In genomic region chr11:62787005-62787759, GRCh38 we compare ENCODE assay signal across 1 cellular context.
TF ChIP-seq lines count a peak whose summit lies in the region.

Gene TMEM179B, plus strand, starts transcription at chr11:62787402. Its CDS starts 30 bp downstream, at chr11:62787432.

TF ChIP-seq in A549, 52 proteins besides CTCF, POLR2A, EP300 and RAD21 (continued from another document):
- TF ChIP-seq REST (IDR thresholded peaks at IDR 0.05) (no peak; the same call in 1 of the 2 replicates), HDAC2 (IDR thresholded peaks at IDR 0.05) (no peak), NPAS2 (CRISPR knock-in tag; IDR thresholded peaks at IDR 0.05; ENCODE audit: borderline replicate concordance) (no peak), NFE2L2 (conservative IDR thresholded peaks at IDR 0.05; ENCODE audit: low read length) (no peak), CBX2 (IDR thresholded peaks at IDR 0.05; ENCODE audit: borderline replicate concordance, low read depth) (no peak), EHF (CRISPR knock-in tag; IDR thresholded peaks at IDR 0.05) (no peak), HOXB13 (CRISPR knock-in tag; IDR thresholded peaks at IDR 0.05; ENCODE audit: low read depth) (no peak), HOXB5 (CRISPR knock-in tag; IDR thresholded peaks at IDR 0.05) (no peak), E2F6 (IDR thresholded peaks at IDR 0.05; ENCODE audit: borderline replicate concordance, low read depth) (peak; percentile 48; the same call in 1 of the 2 replicates), CBX8 (IDR thresholded peaks at IDR 0.05) (no peak), ZC3H11A (IDR thresholded peaks at IDR 0.05) (no peak), EHMT2 (IDR thresholded peaks at IDR 0.05; ENCODE audit: low read depth) (no peak), MAZ (IDR thresholded peaks at IDR 0.05; ENCODE audit: borderline replicate concordance, low read depth, low read length) (no peak), ZSCAN20 (CRISPR knock-in tag; IDR thresholded peaks at IDR 0.05) (no peak), HOXA7 (CRISPR knock-in tag; IDR thresholded peaks at IDR 0.05) (no peak), TFCP2L1 (CRISPR knock-in tag; IDR thresholded peaks at IDR 0.05) (no peak), PBX3 (IDR thresholded peaks at IDR 0.05) (peak; percentile 79), ZNF302 (CRISPR knock-in tag; IDR thresholded peaks at IDR 0.05) (no peak)
